ENCODE assay signal across 21 cellular contexts in genomic region chr5:142446960-142447279, GRCh38.
DNase-seq lines count a peak whose midpoint lies in the region; ATAC-seq and TF ChIP-seq lines count a peak whose summit lies in the region.
"Had no signal": no experiment of that assay in that cellular context is flagged by ENCODE, and none has a peak within 500 bp of the region (broad histone marks: within the 10 kb centered on the region; RNA-seq: fewer than 3 reads in every experiment).

No MANE protein-coding gene starts in this region.

- no peaks in the 10 kb centered on the region for H3K9me2 ChIP-seq in GM23248 (ENCODE audit: insufficient read depth)

- DNase-seq in GM23248 (no peak), SJSA1 (ENCODE audit: low read depth in 1 of 2, low spot score in 2 of 2) (peak in 1 of 2 experiments; percentile 62), fibroblast of lung (ENCODE audit: low read depth in 2 of 2) (no peak), tibial nerve (ENCODE audit: low spot score in 2 of 2) (no peak), cerebellar nuclear complex (lab: John Stamatoyannopoulos, UW) (no peak), DMS79 (lab: John Stamatoyannopoulos, UW) (no peak)
- DNase-seq: activated CD4-positive, alpha-beta T cell treated with anti-CD3 and anti-CD28 coated beads, Interleukin-2, amount 50 U/mL, for 1 hour; activated effector memory CD4-positive, alpha-beta T cell treated with Interleukin-2 at 50 U/mL for 16 hours; activated naive CD8-positive, alpha-beta T cell treated with anti-CD3 and anti-CD28 coated beads, Interleukin-2, amount 50 U/mL, for 24 hours; hypothalamus; naive thymus-derived CD8-positive, alpha-beta T cell; NCI-H187; NCI-H82; pancreas; right lobe of liver; SHP77; T-helper 17 cell; testis had no signal

- peaks cover 16% of the 10 kb centered on the region for H3F3A ChIP-seq in GM23248 (ENCODE audit: insufficient read depth)

- H3K4me2 ChIP-seq in GM23248 (ENCODE audit: unreplicated experiment): no peak overlapping the region
- peak overlapping the region; percentile 48 for H3K4me2 ChIP-seq in fibroblast of lung (ENCODE audit: extremely low read depth, insufficient read depth, low read length)

- peaks cover 26% of the 10 kb centered on the region for H3K4me1 ChIP-seq in GM23248 (ENCODE audit: insufficient read depth)
- H3K4me1 ChIP-seq in SJSA1 (replicated peaks): peaks cover 51% of the 10 kb centered on the region
- H3K4me1 ChIP-seq in fibroblast of lung (ENCODE audit: control insufficient read depth, extremely low read depth, insufficient read depth, low read length): peaks cover 23% of the 10 kb centered on the region
- H3K4me1 ChIP-seq in tibial nerve: peaks cover 0 to 23% (median 4%) of the 10 kb centered on the region in 4 donors
- H3K4me1 ChIP-seq: right lobe of liver had no signal

- no peak overlapping the region for H3K4me3 ChIP-seq in GM23248
- H3K4me3 ChIP-seq in SJSA1: no peak overlapping the region
- H3K4me3 ChIP-seq in fibroblast of lung (replicated peaks in 1 of 4; ENCODE audit: control extremely low read depth in 1 of 4, insufficient read depth in 1 of 4, low read depth in 3 of 4, low read length in 4 of 4): no peak overlapping the region
- no peak overlapping the region for H3K4me3 ChIP-seq in tibial nerve
- H3K4me3 ChIP-seq: pancreas, right lobe of liver, testis had no signal

- H2AFZ ChIP-seq in GM23248 (peak overlapping the region; percentile 70), fibroblast of lung (ENCODE audit: low read length) (no peak overlapping the region)

- peak overlapping the region; percentile 89 for H3K27ac ChIP-seq in GM23248
- peak overlapping the region; percentile 99 for H3K27ac ChIP-seq in SJSA1
- peak overlapping the region; percentile 89 for H3K27ac ChIP-seq in fibroblast of lung (ENCODE audit: insufficient read depth, low read length)
- H3K27ac ChIP-seq in tibial nerve: peak overlapping the region in 3 of 4 donors; percentile 38 to 74 (median 67)
- H3K27ac ChIP-seq: foreskin keratinocyte had no signal

- H3K79me2 ChIP-seq in GM23248 (ENCODE audit: insufficient read depth) (no peaks in the 10 kb centered on the region), fibroblast of lung (ENCODE audit: control insufficient read depth, insufficient read depth, low read length) (no peaks in the 10 kb centered on the region)

- H3K36me3 ChIP-seq in GM23248 (ENCODE audit: low read depth): no peaks in the 10 kb centered on the region
- no peaks in the 10 kb centered on the region for H3K36me3 ChIP-seq in SJSA1
- no peaks in the 10 kb centered on the region for H3K36me3 ChIP-seq in fibroblast of lung (ENCODE audit: control insufficient read depth, insufficient read depth, low read length)
- no peaks in the 10 kb centered on the region for H3K36me3 ChIP-seq in tibial nerve
- H3K36me3 ChIP-seq: pancreas, right lobe of liver had no signal

- TF ChIP-seq CTCF in fibroblast of lung (conservative IDR thresholded peaks at IDR 0.05 in 1 of 2, IDR thresholded peaks at IDR 0.05 in 1 of 2; ENCODE audit: low read depth in 1 of 2, low read length in 2 of 2): no peak
- TF ChIP-seq CTCF in tibial nerve (IDR thresholded peaks at IDR 0.05): no peak

- in situ Hi-C loops in GM23248 (cut with MboI): no loop called here

- H3K9ac ChIP-seq in GM23248: peak overlapping the region; percentile 62; the same call in 1 of the 2 replicates
- H3K9ac ChIP-seq in fibroblast of lung (ENCODE audit: insufficient read depth, low read length): no peak overlapping the region

- TF ChIP-seq POLR2A in tibial nerve (IDR thresholded peaks at IDR 0.05): no peak

- WGBS in GM23248 (ENCODE audit: low coverage in 1 of 2, low lambda C conversion rate in 2 of 2, missing lambda C conversion rate in 2 of 2), 2 experiments: 74 to 78% methylated on average over 3 of the region's 3 CpGs
- 43 to 59% methylated on average over 3 of the region's 3 CpGs for WGBS in tibial nerve, 2 donors

- no peak for ATAC-seq in GM21390 (IDR thresholded peaks at IDR 0.05; ENCODE audit: unreplicated experiment)
- ATAC-seq: activated naive CD8-positive, alpha-beta T cell treated with anti-CD3 and anti-CD28 coated beads, Interleukin-2, amount 50 U/mL, for 24 hours; naive thymus-derived CD8-positive, alpha-beta T cell; stimulated activated effector memory CD8-positive, alpha-beta T cell treated with anti-CD3 and anti-CD28 coated beads, Interleukin-12 subunit alpha, Interleukin-12 subunit beta, amount 100 ng/mL, for 72 hours; T-helper 17 cell had no signal

- H3K27me3 ChIP-seq in GM23248 (replicated peaks; ENCODE audit: insufficient read depth): no peaks in the 10 kb centered on the region
- no peaks in the 10 kb centered on the region for H3K27me3 ChIP-seq in SJSA1 (replicated peaks)
- H3K27me3 ChIP-seq in fibroblast of lung (ENCODE audit: control insufficient read depth, insufficient read depth, low read length): no peaks in the 10 kb centered on the region
- H3K27me3 ChIP-seq in tibial nerve: no peaks in the 10 kb centered on the region
- H3K27me3 ChIP-seq: foreskin keratinocyte, pancreas, right lobe of liver, testis had no signal

- H4K20me1 ChIP-seq in GM23248 (ENCODE audit: insufficient read depth) (no peaks in the 10 kb centered on the region), fibroblast of lung (ENCODE audit: control insufficient read depth, extremely low read depth, insufficient read depth, low read length) (no peaks in the 10 kb centered on the region)

- H3K9me3 ChIP-seq in GM23248 (ENCODE audit: low read depth): peaks cover 2% of the 10 kb centered on the region
- H3K9me3 ChIP-seq in SJSA1 (replicated peaks): peaks cover 12% of the 10 kb centered on the region; the same call in 1 of the 2 replicates
- no peaks in the 10 kb centered on the region for H3K9me3 ChIP-seq in fibroblast of lung (ENCODE audit: control insufficient read depth, insufficient read depth, low read depth, low read length)
- H3K9me3 ChIP-seq in tibial nerve: peaks cover 0 to 13% (median 0%) of the 10 kb centered on the region in 4 donors
- H3K9me3 ChIP-seq: pancreas, right lobe of liver, testis had no signal

- TF ChIP-seq EP300 in tibial nerve (IDR thresholded peaks at IDR 0.05): no peak
